ENCODE assay signal across 15 cellular contexts in the genomic region with DNA sequence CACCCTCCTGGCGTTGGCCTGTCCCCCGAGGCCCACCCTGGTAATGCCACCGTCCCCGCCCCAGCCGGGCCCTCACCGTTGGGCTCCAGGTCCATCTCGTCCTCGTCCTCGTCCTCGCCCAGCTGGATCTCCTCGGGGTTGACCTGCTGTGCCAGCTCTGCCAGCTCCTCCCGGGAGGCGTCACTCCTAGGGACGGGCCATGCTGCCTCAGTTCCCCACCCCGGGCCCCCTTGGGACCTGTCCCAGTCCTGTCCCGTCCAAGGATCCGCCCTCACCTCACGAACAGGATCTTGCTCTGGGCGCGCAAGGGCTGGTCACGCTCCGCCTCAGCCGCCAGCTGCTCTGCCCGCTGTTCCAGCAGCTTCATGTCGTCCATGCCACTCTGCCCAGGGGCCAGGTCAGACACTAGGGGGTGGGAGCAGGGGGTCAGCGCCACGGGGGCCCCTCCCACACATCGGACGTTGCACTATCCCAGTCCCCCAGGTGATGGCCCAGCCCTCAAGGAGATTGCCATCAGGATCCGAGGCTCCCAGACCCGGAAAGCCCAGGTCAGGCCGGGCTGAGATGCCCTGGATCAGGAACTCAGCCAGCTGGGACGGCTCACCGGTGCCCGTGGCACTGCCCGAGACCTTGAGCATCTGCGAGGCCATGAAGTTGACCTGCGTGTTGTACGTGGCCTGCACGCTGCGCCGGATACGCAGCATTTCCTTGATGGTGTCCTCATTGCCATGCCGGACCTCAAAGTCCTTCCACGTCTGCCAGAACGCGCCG. TPM values are rescaled to one million over a fixed set of nuclear protein-coding genes. Genes with fewer than 3 reads are reported as not detected.
A peak's percentile ranks its signal among the peaks of the same experiment; 100 is the strongest.
DNase-seq lines count a peak whose midpoint lies in the region.
"Had no signal": no experiment of that assay in that cellular context is flagged by ENCODE, and none has a peak within 500 bp of the region (broad histone marks: within the 10 kb centered on the region; RNA-seq: fewer than 3 reads in every experiment).

No MANE protein-coding gene starts in this region.

- H3K79me1 ChIP-seq in trophoblast cell (ENCODE audit: low read length): peaks cover 2% of the 10 kb centered on the region

- no peak overlapping the region for H3K14ac ChIP-seq in trophoblast cell (ENCODE audit: low read length)

- H2BK5ac ChIP-seq in trophoblast cell (ENCODE audit: low read depth, low read length, poor library complexity): no peak overlapping the region

- no peak overlapping the region for H2AFZ ChIP-seq in trophoblast cell (ENCODE audit: insufficient read depth, low read length, poor library complexity)

- H3K9me3 Mint-ChIP-seq in activated naive CD4-positive, alpha-beta T cell treated with anti-CD3 and anti-CD28 coated beads for 36 hours: no peaks in the 10 kb centered on the region
- H3K9me3 Mint-ChIP-seq: neural crest cell had no signal

- no peak overlapping the region for H2BK12ac ChIP-seq in trophoblast cell (ENCODE audit: low read length)

- no peak overlapping the region for H3K18ac ChIP-seq in trophoblast cell (ENCODE audit: low read length)

- H3K4me1 ChIP-seq in duodenal mucosa (ENCODE audit: control insufficient read depth in 1 of 2, insufficient read depth in 2 of 2, low read length in 2 of 2): peaks cover 19 to 30% of the 10 kb centered on the region in 2 donors
- H3K4me1 ChIP-seq in trophoblast cell (ENCODE audit: control insufficient read depth in 1 of 2, insufficient read depth in 2 of 2, low read length in 2 of 2): peaks cover 11 to 12% of the 10 kb centered on the region in 2 experiments
- H3K4me1 ChIP-seq: right atrium auricular region had no signal

- no peak overlapping the region for H3K23ac ChIP-seq in trophoblast cell (ENCODE audit: low read length)

- H3K4me2 ChIP-seq in trophoblast cell (ENCODE audit: low read length): no peak overlapping the region

- peaks cover 31 to 75% of the 10 kb centered on the region in 2 donors for H3K36me3 ChIP-seq in duodenal mucosa (ENCODE audit: control insufficient read depth in 1 of 2, insufficient read depth in 2 of 2, low read length in 2 of 2)
- peaks cover 83 to 84% of the 10 kb centered on the region in 2 experiments for H3K36me3 ChIP-seq in trophoblast cell (ENCODE audit: control insufficient read depth in 1 of 2, insufficient read depth in 2 of 2, low read length in 2 of 2)

- H3K4me3 ChIP-seq in duodenal mucosa (ENCODE audit: low read depth in 1 of 2, low read length in 2 of 2) (no peak overlapping the region), trophoblast cell (ENCODE audit: low read depth, low read length) (no peak overlapping the region)
- H3K4me3 ChIP-seq: right atrium auricular region had no signal

- H3K4me1 Mint-ChIP-seq in activated naive CD4-positive, alpha-beta T cell treated with anti-CD3 and anti-CD28 coated beads for 36 hours (ENCODE audit: low read depth): no peaks in the 10 kb centered on the region
- H3K4me1 Mint-ChIP-seq: neural crest cell had no signal

- H3K9me3 ChIP-seq in duodenal mucosa (ENCODE audit: control insufficient read depth in 1 of 2, low read length in 2 of 2) (no peaks in the 10 kb centered on the region), trophoblast cell (ENCODE audit: insufficient read depth, low read depth, low read length) (peaks cover 5% of the 10 kb centered on the region)
- H3K9me3 ChIP-seq: right atrium auricular region had no signal

- no CpG with 5 or more reads among the region's 48 CpGs for WGBS in trophoblast cell (ENCODE audit: extremely low coverage, insufficient coverage, insufficient read length)

- peak; percentile 39 for DNase-seq in DMS53 treated with DMSO at 0.1 percent for 48 hours (lab: John Stamatoyannopoulos, UW; ENCODE audit: unreplicated experiment)
- DNase-seq in trophoblast cell: no peak
- DNase-seq in NCI-H2171 treated with DMSO at 0.1 percent for 48 hours (lab: John Stamatoyannopoulos, UW): no peak
- DNase-seq in SW 1271 (lab: John Stamatoyannopoulos, UW): no peak
- DNase-seq in activated naive CD4-positive, alpha-beta T cell treated with anti-CD3 and anti-CD28 coated beads for 36 hours: no peak
- DNase-seq: activated naive CD4-positive, alpha-beta T cell treated with Interleukin-2 at 50 U/mL for 16 hours; effector CD8-positive, alpha-beta T cell; foreskin fibroblast; NCI-H2029 treated with DMSO at 0.1 percent for 48 hours; RPMI8226; stimulated activated CD4-positive, alpha-beta T cell treated with anti-CD3 and anti-CD28 coated beads, Interleukin-4, amount 100 ng/mL, for 24 hours; T-helper 1 cell had no signal

- no peak overlapping the region for H3K4ac ChIP-seq in trophoblast cell (ENCODE audit: low read depth, low read length)

- H3K27ac Mint-ChIP-seq in activated naive CD4-positive, alpha-beta T cell treated with anti-CD3 and anti-CD28 coated beads for 36 hours: no peak overlapping the region

- H4K12ac ChIP-seq in trophoblast cell (ENCODE audit: low read depth, low read length): no peak overlapping the region

- H3K27me3 Mint-ChIP-seq in activated naive CD4-positive, alpha-beta T cell treated with anti-CD3 and anti-CD28 coated beads for 36 hours (ENCODE audit: low read depth): no peaks in the 10 kb centered on the region

- CTCF ChIA-PET in activated naive CD4-positive, alpha-beta T cell treated with anti-CD3 and anti-CD28 coated beads for 36 hours (lab: Charles Lee): interaction anchor here (1.0 kb wide), 1 partner anchor 160 kb away, joined by 3 read pairs; no protein-coding TSS in a partner anchor

- peak overlapping the region; percentile 26 for H4K91ac ChIP-seq in trophoblast cell (ENCODE audit: low read depth, low read length)

- H4K8ac ChIP-seq in trophoblast cell (ENCODE audit: low read depth, low read length): no peak overlapping the region

- H3K9ac ChIP-seq in duodenal mucosa (ENCODE audit: low read depth in 1 of 2, low read length in 2 of 2): no peak overlapping the region
- no peak overlapping the region for H3K9ac ChIP-seq in trophoblast cell (ENCODE audit: low read length)

- H2AK5ac ChIP-seq in trophoblast cell (ENCODE audit: low read length): no peak overlapping the region

- H3K27ac ChIP-seq in duodenal mucosa (ENCODE audit: low read depth, low read length) (peak overlapping the region; percentile 32), trophoblast cell (ENCODE audit: low read depth, low read length) (no peak overlapping the region)
- H3K27ac ChIP-seq: right atrium auricular region had no signal

- H2BK120ac ChIP-seq in trophoblast cell (ENCODE audit: insufficient read depth, low read length, poor library complexity): no peak overlapping the region

- H3K27me3 ChIP-seq in duodenal mucosa (ENCODE audit: control insufficient read depth in 1 of 2, insufficient read depth in 2 of 2, low read length in 2 of 2) (no peaks in the 10 kb centered on the region), trophoblast cell (ENCODE audit: insufficient read depth, low read length) (no peaks in the 10 kb centered on the region)
- H3K27me3 ChIP-seq: right atrium auricular region had no signal

- H3K36me3 Mint-ChIP-seq in activated naive CD4-positive, alpha-beta T cell treated with anti-CD3 and anti-CD28 coated beads for 36 hours (ENCODE audit: low read depth): peaks cover 28% of the 10 kb centered on the region

- no peaks in the 10 kb centered on the region for H3K79me2 ChIP-seq in trophoblast cell (ENCODE audit: control insufficient read depth, insufficient read depth, low read length, poor library complexity)

- intact Hi-C loops in activated naive CD4-positive, alpha-beta T cell treated with anti-CD3 and anti-CD28 coated beads for 36 hours (cut with micrococcal nuclease): no loop called here

- no peak overlapping the region for H3K4me3 Mint-ChIP-seq in activated naive CD4-positive, alpha-beta T cell treated with anti-CD3 and anti-CD28 coated beads for 36 hours
- H3K4me3 Mint-ChIP-seq: neural crest cell had no signal

RNA-seq across cellular contexts. Expression of a gene that starts 9.5 kb away (rescaled TPM):
- 27.0 and 27.2 TPM in 2 replicates for polyA plus RNA-seq in trophoblast cell (2013)
- 10 to 100 TPM; 60.0 to 60.4 TPM for total RNA-seq in activated naive CD4-positive, alpha-beta T cell treated with anti-CD3 and anti-CD28 coated beads for 36 hours

RNA-seq across cellular contexts. Expression of a gene that starts 9.7 kb away (rescaled TPM):
- polyA plus RNA-seq in trophoblast cell (2013): 433 and 469 TPM in 2 replicates
- total RNA-seq in activated naive CD4-positive, alpha-beta T cell treated with anti-CD3 and anti-CD28 coated beads for 36 hours: 10 to 100 TPM; 93.9 to 96.5 TPM

RNA-seq across cellular contexts. Expression of a gene that starts 13.7 kb away (rescaled TPM):
- 0.35 and 0.36 TPM in 2 replicates for polyA plus RNA-seq in trophoblast cell (2013)
- total RNA-seq in activated naive CD4-positive, alpha-beta T cell treated with anti-CD3 and anti-CD28 coated beads for 36 hours: under 1 TPM in 1 of 2 experiments, not detected in 1; 0.64 TPM
- total RNA-seq: neural crest cell, right atrium auricular region had no signal

RNA-seq across cellular contexts. Expression of a gene that starts 17.1 kb away (rescaled TPM):
- polyA plus RNA-seq in trophoblast cell (2013): 49.4 and 49.6 TPM in 2 replicates
- total RNA-seq in activated naive CD4-positive, alpha-beta T cell treated with anti-CD3 and anti-CD28 coated beads for 36 hours: 10 to 100 TPM; 88.4 to 92.4 TPM

RNA-seq across cellular contexts. Expression of a gene that starts 24.2 kb away (rescaled TPM):
- 15.1 and 16.3 TPM in 2 replicates for polyA plus RNA-seq in trophoblast cell (2013)
- total RNA-seq in activated naive CD4-positive, alpha-beta T cell treated with anti-CD3 and anti-CD28 coated beads for 36 hours: under 1 TPM; 0.24 to 0.30 TPM
